Comparison of ENCODE assay signal across 35 cellular contexts in the genomic region with DNA sequence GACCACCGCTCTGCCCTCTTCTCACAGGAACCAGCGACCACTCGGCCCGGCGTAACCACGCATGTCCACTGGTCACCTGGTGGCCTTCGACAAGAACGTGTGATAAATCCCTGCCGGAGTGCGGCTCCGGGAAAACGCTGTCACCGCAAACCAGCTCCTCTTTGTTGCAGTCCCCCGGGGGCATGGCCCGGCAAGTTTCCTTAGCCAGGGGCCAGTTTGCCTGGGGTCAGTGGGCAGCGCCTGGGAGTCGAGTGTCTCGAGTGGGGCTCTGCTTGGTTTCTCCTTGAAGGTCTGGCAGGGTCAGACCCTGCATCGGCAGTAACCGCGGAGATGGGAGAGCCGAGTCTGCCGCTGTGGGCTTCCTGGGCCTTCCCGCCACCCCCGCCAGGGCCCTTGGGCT. TPM values are rescaled to one million over a fixed set of nuclear protein-coding genes. Genes with fewer than 3 reads are reported as not detected.
"Had no signal": no experiment of that assay in that cellular context is flagged by ENCODE, and none has a peak within 500 bp of the region (broad histone marks: within the 10 kb centered on the region; RNA-seq: fewer than 3 reads in every experiment).

No MANE protein-coding gene starts in this region.

- FAIRE-seq: astrocyte, bronchial epithelial cell had no signal

- H3K4me1 ChIP-seq: adrenal gland, ascending aorta, body of pancreas, breast epithelium had no signal

- ATAC-seq: activated naive CD4-positive, alpha-beta T cell treated with anti-CD3 and anti-CD28 coated beads, Interleukin-2, amount 50 U/mL, for 72 hours; activated naive CD8-positive, alpha-beta T cell treated with anti-CD3 and anti-CD28 coated beads, Interleukin-2, amount 50 U/mL, for 24 hours; activated T-cell treated with anti-CD3 and anti-CD28 coated beads, Interleukin-2, amount 50 U/mL, for 4 hours; activated T-cell treated with anti-CD3 and anti-CD28 coated beads, Interleukin-2, amount 50 U/mL, for 72 hours; activated T-helper 17 cell treated with anti-CD3 and anti-CD28 coated beads, Interleukin-2, amount 50 U/mL, for 72 hours; body of pancreas had no signal

- H3K4me3 ChIP-seq: adrenal gland, ascending aorta, body of pancreas, breast epithelium, cardiac muscle cell had no signal

- DNase-seq: activated effector memory CD4-positive, alpha-beta T cell treated with anti-CD3 and anti-CD28 coated beads, Interleukin-2, amount 50 U/mL, for 16 hours; activated effector memory CD4-positive, alpha-beta T cell treated with Interleukin-2 at 50 U/mL for 16 hours; activated gamma-delta T cell; activated gamma-delta T cell treated with Interleukin-2 at 50 U/mL for 16 hours; activated naive CD4-positive, alpha-beta T cell; activated naive CD4-positive, alpha-beta T cell treated with anti-CD3 and anti-CD28 coated beads for 36 hours; activated naive CD4-positive, alpha-beta T cell treated with anti-CD3 and anti-CD28 coated beads, Interleukin-2, amount 10 ng/mL, durations not matched to agents 7 days and 5 days; activated naive CD4-positive, alpha-beta T cell treated with anti-CD3 and anti-CD28 coated beads, Interleukin-2, amount 50 U/mL, for 16 hours; activated naive CD4-positive, alpha-beta T cell treated with Interleukin-2 at 50 U/mL for 16 hours; activated naive CD8-positive, alpha-beta T cell treated with anti-CD3 and anti-CD28 coated beads for 36 hours; activated naive CD8-positive, alpha-beta T cell treated with anti-CD3 and anti-CD28 coated beads, Interleukin-2, amount 10 ng/mL, durations not matched to agents 7 days and 5 days; activated naive CD8-positive, alpha-beta T cell treated with anti-CD3 and anti-CD28 coated beads, Interleukin-2, amount 50 U/mL, for 24 hours; activated T-cell treated with anti-CD3 and anti-CD28 coated beads, Interleukin-2, amount 50 U/mL, for 1 hour; activated T-cell treated with anti-CD3 and anti-CD28 coated beads, Interleukin-2, amount 50 U/mL, for 24 hours; activated T-cell treated with anti-CD3 and anti-CD28 coated beads, Interleukin-2, amount 50 U/mL, for 4 hours; activated T-cell treated with anti-CD3 and anti-CD28 coated beads, Interleukin-2, amount 50 U/mL, for 48 hours; activated T-cell treated with anti-CD3 and anti-CD28 coated beads, Interleukin-2, amount 50 U/mL, for 72 hours; adrenal gland; amniotic stem cell; amygdala; anterior cingulate cortex; aorta; body of pancreas; brain microvascular endothelial cell; caudate nucleus; central memory CD4-positive, alpha-beta T cell; cerebellar nuclear complex had no signal

- H3K9me3 ChIP-seq: adrenal gland, ascending aorta had no signal

- H3K27me3 ChIP-seq: adrenal gland, ascending aorta, body of pancreas, cardiac muscle cell had no signal

- H3K27ac ChIP-seq: adrenal gland, ascending aorta, body of pancreas, brain microvascular endothelial cell, breast epithelium, cardiac muscle cell had no signal

- H3K36me3 ChIP-seq: adrenal gland, ascending aorta, brain microvascular endothelial cell, breast epithelium, cardiac muscle cell had no signal

RNA-seq across cellular contexts. Expression of gene JPH3, which starts 52.5 kb away (rescaled TPM):
- total RNA-seq: activated naive CD8-positive, alpha-beta T cell treated with anti-CD3 and anti-CD28 coated beads, Interleukin-2, amount 10 ng/mL, durations not matched to agents 7 days and 5 days; activated T-cell treated with anti-CD3 and anti-CD28 coated beads, Interleukin-2, amount 50 U/mL, for 4 hours; activated T-helper 1 cell treated with anti-CD3 and anti-CD28 coated beads, Interleukin-12 subunit alpha, Interleukin-12 subunit beta, Interleukin-2, Interleukin-4 antibody, amounts not matched to agents 30 ng/mL and 10 ng/mL and 1 ng/mL, durations not matched to agents 14 hours and 24 hours and 36 hours; ascending aorta; body of pancreas; bronchial epithelial cell had no signal
- polyA plus RNA-seq: aorta had no signal
